ENCODE assay signal across 6 cellular contexts in genomic region chr6:55437141-55437540, GRCh38.
"Had no signal": no experiment of that assay in that cellular context is flagged by ENCODE, and none has a peak within 500 bp of the region (broad histone marks: within the 10 kb centered on the region; RNA-seq: fewer than 3 reads in every experiment).

No MANE protein-coding gene starts in this region.

- DNase-seq: H9, HCEC 1CT, KBM-7 had no signal

- ATAC-seq: GM23338, HepG2 had no signal

- H3K4me3 ChIP-seq: GM23338 had no signal

- H3K27ac ChIP-seq: HL-60 had no signal
